In genomic region chr13:54484166-54484565, GRCh38 we compare ENCODE assay signal across 35 cellular contexts.
DNase-seq lines count a peak whose midpoint lies in the region; FAIRE-seq and TF ChIP-seq lines count a peak whose summit lies in the region.
"Had no signal": no experiment of that assay in that cellular context is flagged by ENCODE, and none has a peak within 500 bp of the region (broad histone marks: within the 10 kb centered on the region; RNA-seq: fewer than 3 reads in every experiment).

No MANE protein-coding gene starts in this region.

- no peak overlapping the region for H4K5ac ChIP-seq in mesendoderm (ENCODE audit: low read length)

- H3K4me2 ChIP-seq in mesendoderm (ENCODE audit: low read length) (no peak overlapping the region), neuronal stem cell (ENCODE audit: insufficient read depth, low read length, poor library complexity, severe bottlenecking) (no peak overlapping the region)
- H3K4me2 ChIP-seq: A549; BLaER1; BLaER1 treated with 17β-estradiol and CSF1 and Interleukin-3, amounts not matched to agents 10 nM and 100 nM had no signal

- no peak overlapping the region for H3K27ac ChIP-seq in mesendoderm (ENCODE audit: low read depth, low read length)
- no peak overlapping the region for H3K27ac ChIP-seq in neuronal stem cell (replicated peaks; ENCODE audit: low read length)
- H3K27ac ChIP-seq: 22Rv1; A549; BLaER1; BLaER1 treated with 17β-estradiol and CSF1 and Interleukin-3, amounts not matched to agents 10 nM and 100 nM; C4-2B had no signal

- no peak overlapping the region for H3K4ac ChIP-seq in mesendoderm (ENCODE audit: low read depth, low read length)
- no peak overlapping the region for H3K4ac ChIP-seq in neuronal stem cell (ENCODE audit: low read length)

- no peaks in the 10 kb centered on the region for H3K79me2 ChIP-seq in mesendoderm (ENCODE audit: control insufficient read depth, insufficient read depth, low read length)

- H3K27me3 ChIP-seq in mesendoderm (ENCODE audit: insufficient read depth, low read length, poor library complexity) (no peaks in the 10 kb centered on the region), neuronal stem cell (ENCODE audit: control insufficient read depth in 3 of 3, insufficient read depth in 3 of 3, low read depth in 1 of 3, low read length in 3 of 3) (no peaks in the 10 kb centered on the region)
- H3K27me3 ChIP-seq: BE2C; BLaER1; BLaER1 treated with 17β-estradiol and CSF1 and Interleukin-3, amounts not matched to agents 10 nM and 100 nM had no signal

- intact Hi-C loops in lower leg skin (cut with DNase I; ENCODE audit: low total_unique reads), result no loop called here

- no peak overlapping the region for H2BK5ac ChIP-seq in mesendoderm (ENCODE audit: low read length)
- no peak overlapping the region for H2BK5ac ChIP-seq in neuronal stem cell (ENCODE audit: low read length)

- H2BK120ac ChIP-seq in mesendoderm (ENCODE audit: low read depth, low read length) (no peak overlapping the region), neuronal stem cell (ENCODE audit: low read depth, low read length) (no peak overlapping the region)

- H2AFZ ChIP-seq in neuronal stem cell (ENCODE audit: low read length), result peak overlapping the region; percentile 35

- H3K18ac ChIP-seq in mesendoderm (ENCODE audit: low read length) (no peak overlapping the region), neuronal stem cell (ENCODE audit: low read length) (no peak overlapping the region)

- H3K23ac ChIP-seq in mesendoderm (ENCODE audit: low read length) (no peak overlapping the region), neuronal stem cell (ENCODE audit: low read depth, low read length, poor library complexity) (no peak overlapping the region)

- H3K4me3 ChIP-seq in mesendoderm (ENCODE audit: low read length), result no peak overlapping the region
- H3K4me3 ChIP-seq in neuronal stem cell (ENCODE audit: low read length in 2 of 2), result no peak overlapping the region
- no peak overlapping the region for H3K4me3 ChIP-seq in retinal pigment epithelial cell (ENCODE audit: low read length)
- no peak overlapping the region for H3K4me3 ChIP-seq in lower leg skin (ENCODE audit: low read depth, poor library complexity, severe bottlenecking)
- H3K4me3 ChIP-seq: A549; BLaER1; BLaER1 treated with 17β-estradiol and CSF1 and Interleukin-3, amounts not matched to agents 10 nM and 100 nM had no signal

- H3K36me3 ChIP-seq in mesendoderm (ENCODE audit: control insufficient read depth, insufficient read depth, low read length) (no peaks in the 10 kb centered on the region), neuronal stem cell (replicated peaks in 1 of 2; ENCODE audit: control insufficient read depth in 2 of 2, insufficient read depth in 2 of 2, low read length in 2 of 2) (no peaks in the 10 kb centered on the region)
- H3K36me3 ChIP-seq: BE2C; BLaER1; BLaER1 treated with 17β-estradiol and CSF1 and Interleukin-3, amounts not matched to agents 10 nM and 100 nM had no signal

- WGBS in mesendoderm (ENCODE audit: extremely low coverage, insufficient coverage, low lambda C conversion rate), result no CpG with 5 or more reads among the region's 1 CpG
- WGBS in neuronal stem cell (ENCODE audit: extremely low coverage in 2 of 2, insufficient read length in 2 of 2, insufficient replicate concordance in 1 of 2), 2 donors, result no CpG with 5 or more reads among the region's 1 CpG
- WGBS in lower leg skin, 2 donors, result 80 to 89% methylated on average over 1 of the region's 1 CpG

- H2BK12ac ChIP-seq in neuronal stem cell (ENCODE audit: low read length), result no peak overlapping the region

- H4K91ac ChIP-seq in neuronal stem cell (ENCODE audit: low read depth, low read length, poor library complexity), result no peak overlapping the region

- TF ChIP-seq POLR2A in lower leg skin (IDR thresholded peaks at IDR 0.05), result no peak

- H3K14ac ChIP-seq in neuronal stem cell (ENCODE audit: low read length), result no peak overlapping the region

- H3K4me1 ChIP-seq in mesendoderm (ENCODE audit: control insufficient read depth, low read depth, low read length) (no peaks in the 10 kb centered on the region), neuronal stem cell (ENCODE audit: control insufficient read depth in 2 of 2, insufficient read depth in 1 of 2, low read depth in 1 of 2, low read length in 2 of 2) (no peaks in the 10 kb centered on the region)
- H3K4me1 ChIP-seq: A549; BE2C; BLaER1; BLaER1 treated with 17β-estradiol and CSF1 and Interleukin-3, amounts not matched to agents 10 nM and 100 nM; Caco-2 had no signal

- no peaks in the 10 kb centered on the region for H3K79me1 ChIP-seq in mesendoderm (ENCODE audit: low read length)
- no peaks in the 10 kb centered on the region for H3K79me1 ChIP-seq in neuronal stem cell (ENCODE audit: low read depth, low read length)

- H4K8ac ChIP-seq in mesendoderm (ENCODE audit: low read depth, low read length) (no peak overlapping the region), neuronal stem cell (ENCODE audit: low read depth, low read length) (no peak overlapping the region)

- peak; percentile 43 for DNase-seq in NCI-H82 (lab: John Stamatoyannopoulos, UW)
- DNase-seq in NCI-H82 treated with DMSO at 0.1 percent for 48 hours (lab: John Stamatoyannopoulos, UW; ENCODE audit: unreplicated experiment), result no peak
- DNase-seq in mesendoderm, result peak; percentile 52
- no peak for DNase-seq in neuronal stem cell (ENCODE audit: low spot score)
- DNase-seq in retinal pigment epithelial cell (ENCODE audit: low read depth), result peak; percentile 23
- DNase-seq in NOMO-1 (lab: John Stamatoyannopoulos, UW; ENCODE audit: unreplicated experiment in 2 of 2), result no peak
- no peak for DNase-seq in urothelium cell line (ENCODE audit: low spot score)
- DNase-seq in lower leg skin (ENCODE audit: low spot score in 2 of 2), result no peak
- DNase-seq: 8988T; ACHN; AML-193; BE2C; C1 segment of cervical spinal cord; Caco-2; Calu3; CD4-positive, alpha-beta memory T cell; CD4-positive, alpha-beta T cell; CD4-positive, CD25-positive, alpha-beta regulatory T cell; CD8-positive, alpha-beta memory T cell; CD8-positive, alpha-beta T cell; COR-L47; DMS 273 treated with DMSO at 0.1 percent for 48 hours; DMS153; DMS53; DMS79; DMS79 treated with DMSO at 0.1 percent for 48 hours; DND-41; EL had no signal

- no peak for TF ChIP-seq CTCF in retinal pigment epithelial cell (conservative IDR thresholded peaks at IDR 0.05; ENCODE audit: low read depth, low read length)
- TF ChIP-seq CTCF in lower leg skin (IDR thresholded peaks at IDR 0.05), result no peak

- H3K9me3 ChIP-seq in neuronal stem cell (replicated peaks in 1 of 2; ENCODE audit: control insufficient read depth in 2 of 2, insufficient read depth in 1 of 2, low read depth in 1 of 2, low read length in 2 of 2), result no peaks in the 10 kb centered on the region
- H3K9me3 ChIP-seq: A549; BE2C; BLaER1; BLaER1 treated with 17β-estradiol and CSF1 and Interleukin-3, amounts not matched to agents 10 nM and 100 nM; Caco-2 had no signal

- no peak overlapping the region for H3K9ac ChIP-seq in mesendoderm (ENCODE audit: low read length)
- H3K9ac ChIP-seq in neuronal stem cell (ENCODE audit: low read depth, low read length, poor library complexity), result no peak overlapping the region
- H3K9ac ChIP-seq: BLaER1; BLaER1 treated with 17β-estradiol and CSF1 and Interleukin-3, amounts not matched to agents 10 nM and 100 nM had no signal

- no peak overlapping the region for H2AK5ac ChIP-seq in mesendoderm (ENCODE audit: low read length)
- H2AK5ac ChIP-seq in neuronal stem cell (ENCODE audit: low read depth, low read length), result no peak overlapping the region

- no peak overlapping the region for H3K56ac ChIP-seq in mesendoderm (ENCODE audit: low read length)

- no peak overlapping the region for H2BK15ac ChIP-seq in mesendoderm (replicated peaks; ENCODE audit: low read depth)
- H2BK15ac ChIP-seq in neuronal stem cell (ENCODE audit: low read length), result no peak overlapping the region

- FAIRE-seq in urothelium cell line (lab: Jason Lieb, UNC), result no peak
- FAIRE-seq: A204.1, A549, D721Med had no signal

Comparison
In these comparisons a context has a peak if more than half of its experiments do, and no peak if none do; other contexts are left out.
1. DNase-seq: peak in NCI-H82 (single experiment), mesendoderm (single experiment) and retinal pigment epithelial cell (single experiment); none in NCI-H82 treated with DMSO at 0.1 percent for 48 hours (single experiment), neuronal stem cell (single experiment), NOMO-1 (0 of 2), urothelium cell line (single experiment) and lower leg skin (0 of 2).